ENCODE assay signal across 3 cellular contexts in the genomic region with DNA sequence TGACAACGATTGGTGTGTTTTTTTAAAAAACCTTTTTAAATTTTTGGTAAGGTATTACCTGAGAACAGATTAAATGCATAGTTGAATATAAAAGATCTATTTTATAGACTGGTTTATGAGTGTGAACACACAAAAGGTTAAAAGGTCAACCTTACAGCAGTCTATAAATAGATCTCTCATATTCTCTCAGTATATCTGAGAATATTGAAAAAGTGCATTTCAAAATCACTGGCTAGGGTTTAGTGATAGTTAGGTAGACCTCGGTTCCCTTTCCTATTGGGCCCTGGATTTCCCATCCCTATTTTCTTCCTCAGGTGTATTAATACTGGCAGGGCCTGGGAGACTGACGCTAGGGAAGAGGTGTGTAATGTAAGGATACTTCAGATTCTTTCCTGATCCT.
TF ChIP-seq lines count a peak whose summit lies in the region.

No MANE protein-coding gene starts in this region.

TF ChIP-seq in A549, 52 proteins besides CTCF, POLR2A, EP300 and RAD21:
- TF ChIP-seq MAFK (IDR thresholded peaks at IDR 0.05; ENCODE audit: partially characterized antibody) (no peak), RFX5 (IDR thresholded peaks at IDR 0.05) (no peak), CHD2 (IDR thresholded peaks at IDR 0.05; ENCODE audit: low read length, partially characterized antibody) (no peak), ZC3H11A (IDR thresholded peaks at IDR 0.05) (no peak), HEYL (CRISPR knock-in tag; IDR thresholded peaks at IDR 0.05) (no peak), EHMT2 (IDR thresholded peaks at IDR 0.05; ENCODE audit: low read depth) (no peak), CBX2 (IDR thresholded peaks at IDR 0.05; ENCODE audit: borderline replicate concordance, low read depth) (no peak), RARB (CRISPR knock-in tag; IDR thresholded peaks at IDR 0.05) (no peak), ZFP36 (IDR thresholded peaks at IDR 0.05; ENCODE audit: borderline replicate concordance, partially characterized antibody) (no peak)
- TF ChIP-seq, protein P1, sequence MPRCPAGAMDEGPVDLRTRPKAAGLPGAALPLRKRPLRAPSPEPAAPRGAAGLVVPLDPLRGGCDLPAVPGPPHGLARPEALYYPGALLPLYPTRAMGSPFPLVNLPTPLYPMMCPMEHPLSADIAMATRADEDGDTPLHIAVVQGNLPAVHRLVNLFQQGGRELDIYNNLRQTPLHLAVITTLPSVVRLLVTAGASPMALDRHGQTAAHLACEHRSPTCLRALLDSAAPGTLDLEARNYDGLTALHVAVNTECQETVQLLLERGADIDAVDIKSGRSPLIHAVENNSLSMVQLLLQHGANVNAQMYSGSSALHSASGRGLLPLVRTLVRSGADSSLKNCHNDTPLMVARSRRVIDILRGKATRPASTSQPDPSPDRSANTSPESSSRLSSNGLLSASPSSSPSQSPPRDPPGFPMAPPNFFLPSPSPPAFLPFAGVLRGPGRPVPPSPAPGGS (IDR thresholded peaks at IDR 0.05), result no peak
- TF ChIP-seq, protein P2, sequence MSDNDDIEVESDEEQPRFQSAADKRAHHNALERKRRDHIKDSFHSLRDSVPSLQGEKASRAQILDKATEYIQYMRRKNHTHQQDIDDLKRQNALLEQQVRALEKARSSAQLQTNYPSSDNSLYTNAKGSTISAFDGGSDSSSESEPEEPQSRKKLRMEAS (IDR thresholded peaks at IDR 0.05), result no peak
- TF ChIP-seq, protein P3, sequence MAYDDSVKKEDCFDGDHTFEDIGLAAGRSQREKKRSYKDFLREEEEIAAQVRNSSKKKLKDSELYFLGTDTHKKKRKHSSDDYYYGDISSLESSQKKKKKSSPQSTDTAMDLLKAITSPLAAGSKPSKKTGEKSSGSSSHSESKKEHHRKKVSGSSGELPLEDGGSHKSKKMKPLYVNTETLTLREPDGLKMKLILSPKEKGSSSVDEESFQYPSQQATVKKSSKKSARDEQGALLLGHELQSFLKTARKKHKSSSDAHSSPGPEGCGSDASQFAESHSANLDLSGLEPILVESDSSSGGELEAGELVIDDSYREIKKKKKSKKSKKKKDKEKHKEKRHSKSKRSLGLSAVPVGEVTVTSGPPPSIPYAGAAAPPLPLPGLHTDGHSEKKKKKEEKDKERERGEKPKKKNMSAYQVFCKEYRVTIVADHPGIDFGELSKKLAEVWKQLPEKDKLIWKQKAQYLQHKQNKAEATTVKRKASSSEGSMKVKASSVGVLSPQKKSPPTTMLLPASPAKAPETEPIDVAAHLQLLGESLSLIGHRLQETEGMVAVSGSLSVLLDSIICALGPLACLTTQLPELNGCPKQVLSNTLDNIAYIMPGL (CRISPR knock-in tag; IDR thresholded peaks at IDR 0.05; ENCODE audit: borderline replicate concordance), result no peak

TF ChIP-seq in HCT116, 20 proteins besides CTCF, POLR2A, EP300 and RAD21:
- TF ChIP-seq, protein P4, sequence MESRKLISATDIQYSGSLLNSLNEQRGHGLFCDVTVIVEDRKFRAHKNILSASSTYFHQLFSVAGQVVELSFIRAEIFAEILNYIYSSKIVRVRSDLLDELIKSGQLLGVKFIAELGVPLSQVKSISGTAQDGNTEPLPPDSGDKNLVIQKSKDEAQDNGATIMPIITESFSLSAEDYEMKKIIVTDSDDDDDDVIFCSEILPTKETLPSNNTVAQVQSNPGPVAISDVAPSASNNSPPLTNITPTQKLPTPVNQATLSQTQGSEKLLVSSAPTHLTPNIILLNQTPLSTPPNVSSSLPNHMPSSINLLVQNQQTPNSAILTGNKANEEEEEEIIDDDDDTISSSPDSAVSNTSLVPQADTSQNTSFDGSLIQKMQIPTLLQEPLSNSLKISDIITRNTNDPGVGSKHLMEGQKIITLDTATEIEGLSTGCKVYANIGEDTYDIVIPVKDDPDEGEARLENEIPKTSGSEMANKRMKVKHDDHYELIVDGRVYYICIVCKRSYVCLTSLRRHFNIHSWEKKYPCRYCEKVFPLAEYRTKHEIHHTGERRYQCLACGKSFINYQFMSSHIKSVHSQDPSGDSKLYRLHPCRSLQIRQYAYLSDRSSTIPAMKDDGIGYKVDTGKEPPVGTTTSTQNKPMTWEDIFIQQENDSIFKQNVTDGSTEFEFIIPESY (IDR thresholded peaks at IDR 0.05; ENCODE audit: extremely low read depth, insufficient replicate concordance, low read length), result no peak
- no peak for TF ChIP-seq FOSL1 (IDR thresholded peaks at IDR 0.05; ENCODE audit: low read depth)

TF ChIP-seq in K562, 482 proteins besides CTCF, POLR2A, EP300 and RAD21:
- TF ChIP-seq BHLHE40 (IDR thresholded peaks at IDR 0.05; ENCODE audit: low read length) (no peak), MEF2A (IDR thresholded peaks at IDR 0.05; ENCODE audit: control insufficient read depth, low read depth, low read length) (peak; percentile 59)
TF ChIP-seq in K562: peak in this region for 1.
